ENCODE assay signal across 2 cellular contexts in the genomic region with DNA sequence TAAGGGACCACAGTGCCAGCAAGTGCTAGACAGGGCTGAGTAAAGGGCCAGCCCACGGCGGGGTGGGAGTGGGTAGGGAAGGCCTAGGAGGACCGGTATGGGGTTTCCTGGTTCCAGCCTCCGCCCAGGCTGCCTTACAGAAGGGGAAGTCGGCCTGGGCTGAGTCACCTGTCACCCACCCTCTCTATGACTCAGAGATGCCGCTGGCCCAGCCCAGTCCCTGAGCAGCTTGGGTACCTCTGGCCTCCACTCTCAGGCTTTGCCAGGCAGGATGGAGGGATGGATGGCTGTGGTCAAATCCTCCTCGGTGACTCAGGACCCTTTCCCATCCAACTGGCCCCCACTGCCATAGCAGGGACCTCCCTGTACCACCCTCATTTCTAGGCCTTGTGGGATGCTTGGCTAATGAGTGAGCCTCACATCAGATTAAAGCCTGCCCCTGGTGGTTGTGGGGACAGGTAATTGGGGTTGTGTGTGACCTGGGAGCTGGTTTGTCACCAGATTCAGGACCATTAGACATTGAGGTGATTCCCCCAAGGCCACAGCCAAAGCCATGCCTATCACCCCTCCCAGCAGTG.
TF ChIP-seq lines count a peak whose summit lies in the region.

No MANE protein-coding gene starts in this region.

TF ChIP-seq in GM12891, 5 proteins besides CTCF, POLR2A, EP300 and RAD21:
- TF ChIP-seq SPI1 (IDR thresholded peaks at IDR 0.05; ENCODE audit: low read depth, low read length), result peak; percentile 87
- TF ChIP-seq PAX5 (IDR thresholded peaks at IDR 0.05; ENCODE audit: insufficient read depth, low read length, severe bottlenecking), result no peak

TF ChIP-seq in IMR-90, 13 proteins besides CTCF, POLR2A, EP300 and RAD21:
- no peak for TF ChIP-seq SMC3 (IDR thresholded peaks at IDR 0.05; ENCODE audit: low read depth, low read length)
- peak; percentile 92 for TF ChIP-seq FOS (IDR thresholded peaks at IDR 0.05; ENCODE audit: low read depth, low read length)
- peak; percentile 40 for TF ChIP-seq RCOR1 (IDR thresholded peaks at IDR 0.05; ENCODE audit: insufficient replicate concordance, low read length)
- TF ChIP-seq MXI1 (IDR thresholded peaks at IDR 0.05; ENCODE audit: borderline replicate concordance, low read depth, low read length), result no peak
- no peak for TF ChIP-seq USF2 (IDR thresholded peaks at IDR 0.05; ENCODE audit: low read depth, low read length)
TF ChIP-seq in IMR-90: peak in this region for 2.
